In the genomic region with DNA sequence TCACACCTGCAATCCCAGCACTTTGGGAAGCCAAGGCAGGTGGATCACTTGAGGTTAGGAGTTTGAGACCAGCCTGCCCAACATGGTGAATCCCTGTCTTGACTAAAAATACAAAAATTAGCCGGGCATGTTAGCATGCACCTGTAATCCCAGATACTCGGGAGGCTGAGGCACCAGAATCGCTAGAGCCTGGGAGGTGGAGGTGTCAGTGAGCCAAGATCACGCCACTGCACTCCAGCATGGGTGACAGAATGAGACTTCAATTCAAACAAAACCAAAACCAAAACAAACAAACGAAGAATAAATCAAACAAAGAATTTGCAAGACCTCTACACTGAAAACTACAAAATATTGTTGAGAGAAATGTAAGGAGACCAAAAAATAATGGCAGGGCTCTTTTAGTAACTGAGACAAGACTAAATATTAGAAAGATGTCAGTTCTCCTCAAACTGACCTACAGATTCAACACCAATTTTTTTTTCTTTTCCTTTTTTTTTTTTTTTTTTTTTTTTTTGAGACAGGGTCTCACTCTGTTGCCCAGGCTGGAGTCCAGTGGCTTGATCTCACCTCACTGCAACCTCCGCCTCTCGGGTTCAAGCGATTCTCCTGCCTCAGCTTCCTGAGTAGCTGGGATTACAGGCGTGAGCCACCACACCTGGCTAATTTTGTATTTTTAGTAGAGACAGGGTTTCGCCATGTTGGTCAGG, we compare ENCODE assay signal across 1 cellular context.
A peak's percentile ranks its signal among the peaks of the same experiment; 100 is the strongest.
TF ChIP-seq lines count a peak whose summit lies in the region.
"Not testable (repeated sequence)": the region's sequence is repeated elsewhere in the genome, so short reads cannot be mapped to it uniquely, and the experiment has no call there.

No MANE protein-coding gene starts in this region.

TF ChIP-seq in HepG2, 621 proteins besides CTCF, POLR2A, EP300 and RAD21 (continued from another document):
- TF ChIP-seq, protein P1, sequence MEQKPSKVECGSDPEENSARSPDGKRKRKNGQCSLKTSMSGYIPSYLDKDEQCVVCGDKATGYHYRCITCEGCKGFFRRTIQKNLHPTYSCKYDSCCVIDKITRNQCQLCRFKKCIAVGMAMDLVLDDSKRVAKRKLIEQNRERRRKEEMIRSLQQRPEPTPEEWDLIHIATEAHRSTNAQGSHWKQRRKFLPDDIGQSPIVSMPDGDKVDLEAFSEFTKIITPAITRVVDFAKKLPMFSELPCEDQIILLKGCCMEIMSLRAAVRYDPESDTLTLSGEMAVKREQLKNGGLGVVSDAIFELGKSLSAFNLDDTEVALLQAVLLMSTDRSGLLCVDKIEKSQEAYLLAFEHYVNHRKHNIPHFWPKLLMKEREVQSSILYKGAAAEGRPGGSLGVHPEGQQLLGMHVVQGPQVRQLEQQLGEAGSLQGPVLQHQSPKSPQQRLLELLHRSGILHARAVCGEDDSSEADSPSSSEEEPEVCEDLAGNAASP (CRISPR knock-in tag; IDR thresholded peaks at IDR 0.05; ENCODE audit: borderline replicate concordance), result peak; percentile 27; the same call in 1 of the 2 replicates
- TF ChIP-seq FOXA1 (IDR thresholded peaks at IDR 0.05) (0 out of 2 replicates have a peak, but pooled peaks have one; percentile 38), FOXA1 (CRISPR knock-in tag; IDR thresholded peaks at IDR 0.05) (peak; percentile 16; the same call in 1 of the 2 replicates), TBX3 (IDR thresholded peaks at IDR 0.05; ENCODE audit: borderline replicate concordance) (peak; percentile 43; the same call in 1 of the 2 replicates), FOXP1 (CRISPR knock-in tag; IDR thresholded peaks at IDR 0.05) (peak; percentile 7; the same call in 1 of the 2 replicates), SALL1 (CRISPR knock-in tag; IDR thresholded peaks at IDR 0.05) (peak; percentile 75), PPARG (CRISPR knock-in tag; conservative IDR thresholded peaks at IDR 0.05) (0 out of 2 replicates have a peak, but pooled peaks have one; percentile 25), NFIC (IDR thresholded peaks at IDR 0.05; ENCODE audit: low read length) (0 out of 2 replicates have a peak, but pooled peaks have one; percentile 15)
- TF ChIP-seq FOXP1 (IDR thresholded peaks at IDR 0.05), result not testable (repeated sequence)
- TF ChIP-seq, protein P2, sequence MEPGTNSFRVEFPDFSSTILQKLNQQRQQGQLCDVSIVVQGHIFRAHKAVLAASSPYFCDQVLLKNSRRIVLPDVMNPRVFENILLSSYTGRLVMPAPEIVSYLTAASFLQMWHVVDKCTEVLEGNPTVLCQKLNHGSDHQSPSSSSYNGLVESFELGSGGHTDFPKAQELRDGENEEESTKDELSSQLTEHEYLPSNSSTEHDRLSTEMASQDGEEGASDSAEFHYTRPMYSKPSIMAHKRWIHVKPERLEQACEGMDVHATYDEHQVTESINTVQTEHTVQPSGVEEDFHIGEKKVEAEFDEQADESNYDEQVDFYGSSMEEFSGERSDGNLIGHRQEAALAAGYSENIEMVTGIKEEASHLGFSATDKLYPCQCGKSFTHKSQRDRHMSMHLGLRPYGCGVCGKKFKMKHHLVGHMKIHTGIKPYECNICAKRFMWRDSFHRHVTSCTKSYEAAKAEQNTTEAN (CRISPR knock-in tag; conservative IDR thresholded peaks at IDR 0.05), result 0 out of 2 replicates have a peak, but pooled peaks have one; percentile 8
